ENCODE assay signal across 7 cellular contexts in genomic region chr14:104689620-104690265, GRCh38. TPM values are rescaled to one million over a fixed set of nuclear protein-coding genes. Genes with fewer than 3 reads are reported as not detected.
DNase-seq lines count a peak whose midpoint lies in the region; ATAC-seq and TF ChIP-seq lines count a peak whose summit lies in the region.

No MANE protein-coding gene starts in this region.

- H3K4me3 ChIP-seq in SU-DHL-6 (ENCODE audit: insufficient read depth, low read length, poor library complexity, severe bottlenecking) (peak overlapping the region; percentile 93), esophagus muscularis mucosa (peak overlapping the region; percentile 77 to 98 (median 88)), ovary (peak overlapping the region; percentile 57)

- no peak overlapping the region for H3K27ac ChIP-seq in SU-DHL-6 (ENCODE audit: low read depth, low read length)
- peak overlapping the region; percentile 72 to 88 (median 84) for H3K27ac ChIP-seq in esophagus muscularis mucosa (replicated peaks in 1 of 4)
- peak overlapping the region; percentile 59 to 69 for H3K27ac ChIP-seq in ovary

- peak; percentile 37 for ATAC-seq in GM19455 (IDR thresholded peaks at IDR 0.05; ENCODE audit: unreplicated experiment)
- ATAC-seq in GM21529 (IDR thresholded peaks at IDR 0.05; ENCODE audit: unreplicated experiment) = no peak

- no CpG with 5 or more reads among the region's 69 CpGs for WGBS in esophagus muscularis mucosa
- 0 to 1% (median 1%) methylated on average over 33 to 69 of the region's 69 CpGs for WGBS in ovary, 3 donors

- peak overlapping the region; percentile 71 for H3K4me2 ChIP-seq in SU-DHL-6 (ENCODE audit: low read depth, low read length, poor library complexity, severe bottlenecking)

- DNase-seq in esophagus muscularis mucosa (ENCODE audit: extremely low spot score) = no peak
- peak in 2 of 5 donors; percentile 57 to 73 for DNase-seq in ovary
- no peak for DNase-seq in SW 1271 (lab: John Stamatoyannopoulos, UW)
- no peak for DNase-seq in SIG-M5 (lab: John Stamatoyannopoulos, UW)

- TF ChIP-seq CTCF in SU-DHL-6 (IDR thresholded peaks at IDR 0.05; ENCODE audit: insufficient read depth, low read length, poor library complexity, severe bottlenecking) (no peak), esophagus muscularis mucosa (IDR thresholded peaks at IDR 0.05) (no peak), ovary (IDR thresholded peaks at IDR 0.05) (no peak)

- H2AFZ ChIP-seq in SU-DHL-6 (ENCODE audit: low read depth, low read length, severe bottlenecking) = peak overlapping the region; percentile 66

- intact Hi-C loops in esophagus muscularis mucosa (cut with DNase I) (no loop called here), ovary (cut with DNase I) (no loop called here)

- peak overlapping the region; percentile 72 for H3K9ac ChIP-seq in SU-DHL-6 (ENCODE audit: low read length)

- H3F3A ChIP-seq in SU-DHL-6 (ENCODE audit: insufficient read depth) = no peaks in the 10 kb centered on the region

- H3K27me3 ChIP-seq in SU-DHL-6 (ENCODE audit: low read length) (no peaks in the 10 kb centered on the region), esophagus muscularis mucosa (no peaks in the 10 kb centered on the region), ovary (no peaks in the 10 kb centered on the region)

- H3K9me3 ChIP-seq in SU-DHL-6 (ENCODE audit: insufficient read depth, low read length) (no peaks in the 10 kb centered on the region), esophagus muscularis mucosa (no peaks in the 10 kb centered on the region), ovary (no peaks in the 10 kb centered on the region)

- peaks cover 63 to 71% (median 70%) of the 10 kb centered on the region in 4 donors for H3K4me1 ChIP-seq in esophagus muscularis mucosa
- H3K4me1 ChIP-seq in ovary (ENCODE audit: insufficient read depth) = peaks cover 20% of the 10 kb centered on the region

- no peaks in the 10 kb centered on the region for H3K9me2 ChIP-seq in SU-DHL-6 (replicated peaks; ENCODE audit: insufficient read depth, low read length)

- no peak for TF ChIP-seq EP300 in esophagus muscularis mucosa (IDR thresholded peaks at IDR 0.05)
- TF ChIP-seq EP300 in ovary (IDR thresholded peaks at IDR 0.05) = no peak

- no peaks in the 10 kb centered on the region for H3K36me3 ChIP-seq in SU-DHL-6 (ENCODE audit: low read length)
- peaks cover 0 to 10% (median 6%) of the 10 kb centered on the region in 4 donors for H3K36me3 ChIP-seq in esophagus muscularis mucosa
- no peaks in the 10 kb centered on the region for H3K36me3 ChIP-seq in ovary

- TF ChIP-seq POLR2A in esophagus muscularis mucosa (IDR thresholded peaks at IDR 0.05; ENCODE audit: low read depth) (no peak), ovary (IDR thresholded peaks at IDR 0.05) (no peak)

- H3K79me2 ChIP-seq in SU-DHL-6 (ENCODE audit: insufficient read depth, low read length) = peaks cover 23% of the 10 kb centered on the region; the same call in 1 of the 2 replicates

- no peaks in the 10 kb centered on the region for H4K20me1 ChIP-seq in SU-DHL-6 (ENCODE audit: low read depth, low read length)

RNA-seq across cellular contexts. Expression of gene INF2, which starts 0.3 kb away (rescaled TPM):
- total RNA-seq in esophagus muscularis mucosa (100 to 1,000 TPM in 1 of 4 donors, 10 to 100 TPM in 3; 51.5 to 129 (median 66.7) TPM), ovary (10 to 100 TPM; 15.1 to 40.7 (median 22.2) TPM)
- 10 to 100 TPM in 1 of 2 donors, 1 to 10 TPM in 1; 6.3 to 18.4 TPM for polyA plus RNA-seq in ovary

RNA-seq across cellular contexts. Expression of gene ADSS1, which starts 34.3 kb away (rescaled TPM):
- 1 to 10 TPM; 4.3 to 7.9 (median 5.7) TPM for total RNA-seq in esophagus muscularis mucosa
- 1 to 10 TPM; 2.6 to 9.8 (median 3.8) TPM for total RNA-seq in ovary
- 1 to 10 TPM; 4.1 to 4.9 TPM for polyA plus RNA-seq in ovary
